In genomic region chr10:125230251-125230650, GRCh38 we compare ENCODE assay signal across 24 cellular contexts.
DNase-seq lines count a peak whose midpoint lies in the region; ATAC-seq, FAIRE-seq and TF ChIP-seq lines count a peak whose summit lies in the region.
"Had no signal": no experiment of that assay in that cellular context is flagged by ENCODE, and none has a peak within 500 bp of the region (broad histone marks: within the 10 kb centered on the region; RNA-seq: fewer than 3 reads in every experiment).

No MANE protein-coding gene starts in this region.

- H2BK15ac ChIP-seq in IMR-90 (ENCODE audit: low read depth, low read length) = no peak overlapping the region

- H4K8ac ChIP-seq in IMR-90 (ENCODE audit: low read depth in 2 of 2, low read length in 2 of 2) = no peak overlapping the region

- H2AK5ac ChIP-seq in IMR-90 (ENCODE audit: low read depth, low read length) = no peak overlapping the region

- POLR2A ChIA-PET in A549 (lab: Yijun Ruan, JAX) (no interaction called here), IMR-90 (lab: Charles Lee; ENCODE audit: unreplicated experiment) (no interaction called here)

- no peak overlapping the region for H2AFZ ChIP-seq in IMR-90 (replicated peaks; ENCODE audit: low read length, poor library complexity)

- TF ChIP-seq POLR2A in A549 (IDR thresholded peaks at IDR 0.05; ENCODE audit: low read length) = no peak
- no peak for TF ChIP-seq POLR2A in IMR-90 (IDR thresholded peaks at IDR 0.05; ENCODE audit: low read depth, low read length)
- no peak for TF ChIP-seq POLR2A in GM12892 (IDR thresholded peaks at IDR 0.05; ENCODE audit: low read depth, low read length)

- ATAC-seq in A549 = no peak
- ATAC-seq in IMR-90 (ENCODE audit: low read depth) = no peak
- ATAC-seq: CD8-positive, alpha-beta T cell; GM12878 had no signal

- no TSS peak for BruUV-seq in IMR-90 (replicated peaks; lab: Mats Ljungman, UMichigan)

- H3K36me3 ChIP-seq in IMR-90 (ENCODE audit: control insufficient read depth, insufficient read depth, low read length) (no peaks in the 10 kb centered on the region), SJSA1 (no peaks in the 10 kb centered on the region)
- H3K36me3 ChIP-seq: BLaER1 treated with 17β-estradiol and CSF1 and Interleukin-3, amounts not matched to agents 10 nM and 100 nM had no signal

- peaks cover 0 to 10% of the 10 kb centered on the region in 2 experiments; a peak in 2 of 4 replicates for H3K79me1 ChIP-seq in IMR-90 (ENCODE audit: low read depth in 1 of 2, low read length in 2 of 2)

- dilution Hi-C loops in IMR-90 (cut with HindIII; ENCODE audit: low sequenced_read_pairs, unreplicated experiment) = no loop called here

- no peak overlapping the region for H3K9ac ChIP-seq in IMR-90 (ENCODE audit: low read depth, low read length)
- H3K9ac ChIP-seq: BLaER1 treated with 17β-estradiol and CSF1 and Interleukin-3, amounts not matched to agents 10 nM and 100 nM had no signal

- H3K4me2 ChIP-seq in A549 (no peak overlapping the region), IMR-90 (ENCODE audit: low read depth, low read length) (no peak overlapping the region)
- H3K4me2 ChIP-seq: BLaER1 treated with 17β-estradiol and CSF1 and Interleukin-3, amounts not matched to agents 10 nM and 100 nM had no signal

- H3K9me1 ChIP-seq in IMR-90 (ENCODE audit: insufficient read depth, low read length) = peaks cover 16% of the 10 kb centered on the region

- TF ChIP-seq RAD21 in A549 (conservative IDR thresholded peaks at IDR 0.05 in 1 of 2, IDR thresholded peaks at IDR 0.05 in 1 of 2) (no peak), IMR-90 (IDR thresholded peaks at IDR 0.05; ENCODE audit: low read length) (no peak)

- TF ChIP-seq CTCF in A549 (IDR thresholded peaks at IDR 0.05) = no peak
- TF ChIP-seq CTCF in IMR-90 (conservative IDR thresholded peaks at IDR 0.05; ENCODE audit: low read depth, low read length) = no peak

- no peak overlapping the region for H3K4ac ChIP-seq in IMR-90 (ENCODE audit: low read depth, low read length)

- WGBS in A549 (ENCODE audit: missing lambda C conversion rate) = 83% methylated on average over 2 of the region's 2 CpGs
- no CpG with 5 or more reads among the region's 2 CpGs for WGBS in IMR-90 (ENCODE audit: extremely low coverage in 2 of 2, insufficient read length in 1 of 2), 2 experiments

- no peak for TF ChIP-seq EP300 in A549 (IDR thresholded peaks at IDR 0.05)

- H4K5ac ChIP-seq in IMR-90 (ENCODE audit: low read depth, low read length) = no peak overlapping the region

- H4K20me1 ChIP-seq in IMR-90 (ENCODE audit: insufficient read depth, low read length) = no peaks in the 10 kb centered on the region
- H4K20me1 ChIP-seq: BLaER1 treated with 17β-estradiol and CSF1 and Interleukin-3, amounts not matched to agents 10 nM and 100 nM had no signal

- no peak overlapping the region for H3K14ac ChIP-seq in IMR-90 (replicated peaks; ENCODE audit: low read depth, low read length)

- no peak overlapping the region for H2BK120ac ChIP-seq in IMR-90 (ENCODE audit: low read depth, low read length)

- in situ Hi-C loops in IMR-90 (cut with MboI; ENCODE audit: low sequenced_read_pairs) = no loop called here

- no peak for FAIRE-seq in A549 (lab: Jason Lieb, UNC)
- no peak for FAIRE-seq in GM12892 (lab: Jason Lieb, UNC)
- FAIRE-seq: A204.1, GM12878 had no signal

- no peak for DNase-seq in A549 (ENCODE audit: low read depth in 1 of 2, low spot score in 1 of 2)
- peak; percentile 54 for DNase-seq in IMR-90
- no peak for DNase-seq in SJSA1 (ENCODE audit: low read depth in 1 of 2, low spot score in 2 of 2)
- DNase-seq in fibroblast of peridontal ligament (ENCODE audit: extremely low read depth) = peak; percentile 40
- no peak for DNase-seq in COLO668 (lab: John Stamatoyannopoulos, UW; ENCODE audit: unreplicated experiment)
- no peak for DNase-seq in NCI-H187 treated with DMSO at 0.1 percent for 48 hours (lab: John Stamatoyannopoulos, UW)
- DNase-seq in activated T-cell treated with anti-CD3 and anti-CD28 coated beads for 4 hours = no peak
- DNase-seq in GM12892 (ENCODE audit: insufficient read length) = no peak
- DNase-seq: 8988T; AML-193; CD4-positive, alpha-beta T cell; CD8-positive, alpha-beta T cell; COR-L47; DMS 273 treated with DMSO at 0.1 percent for 48 hours; DMS153; DMS53; DMS79; DND-41; EL; GDM1 had no signal

- no peak overlapping the region for H3K23ac ChIP-seq in IMR-90 (ENCODE audit: low read depth, low read length)

- intact Hi-C loops in IMR-90 (cut with micrococcal nuclease) = loop anchor here (5.0 to 10.0 kb wide), 2 partner anchors 185 to 487 kb away; partner anchors contain the start of gene EDRF1

- no peak overlapping the region for H2BK20ac ChIP-seq in IMR-90 (ENCODE audit: low read depth, low read length)

- H3K27ac ChIP-seq in A549 (peak overlapping the region; percentile 17 to 92; a peak in 4 of 6 replicates), IMR-90 (ENCODE audit: insufficient read depth, low read length) (no peak overlapping the region), SJSA1 (0 out of 2 replicates have a peak overlapping the region, but pooled peaks have one; percentile 82)
- H3K27ac ChIP-seq: BLaER1 treated with 17β-estradiol and CSF1 and Interleukin-3, amounts not matched to agents 10 nM and 100 nM; C4-2B had no signal

- H3K27me3 ChIP-seq in IMR-90 (ENCODE audit: control insufficient read depth, insufficient read depth, low read length) = peaks cover 1% of the 10 kb centered on the region; the same call in 1 of the 2 replicates
- H3K27me3 ChIP-seq in SJSA1 (replicated peaks) = no peaks in the 10 kb centered on the region
- H3K27me3 ChIP-seq: BLaER1 treated with 17β-estradiol and CSF1 and Interleukin-3, amounts not matched to agents 10 nM and 100 nM had no signal

- no peak overlapping the region for H2BK5ac ChIP-seq in IMR-90 (ENCODE audit: low read depth, low read length, poor library complexity, severe bottlenecking)

- no peak overlapping the region for H3K56ac ChIP-seq in IMR-90 (ENCODE audit: extremely low read depth, insufficient read depth, low read length)

- H3K9me3 ChIP-seq in A549 (no peaks in the 10 kb centered on the region), IMR-90 (ENCODE audit: control insufficient read depth, insufficient read depth, low read length) (no peaks in the 10 kb centered on the region), SJSA1 (replicated peaks) (no peaks in the 10 kb centered on the region)

- no peak overlapping the region for H3K18ac ChIP-seq in IMR-90 (ENCODE audit: low read depth, low read length)

- CTCF ChIA-PET in A549 (lab: Yijun Ruan, JAX) (interaction anchor here (1.6 kb wide), 1 partner anchor 182 kb away, joined by 3 read pairs; no protein-coding TSS in a partner anchor), IMR-90 (lab: Yijun Ruan, JAX) (no interaction called here)

- H3K4me1 ChIP-seq in A549 = peaks cover 27% of the 10 kb centered on the region
- peaks cover 12% of the 10 kb centered on the region for H3K4me1 ChIP-seq in IMR-90 (ENCODE audit: control insufficient read depth, insufficient read depth, low read length)
- peaks cover 33% of the 10 kb centered on the region for H3K4me1 ChIP-seq in SJSA1 (replicated peaks)

- no peak overlapping the region for H4K91ac ChIP-seq in IMR-90 (ENCODE audit: insufficient read depth, low read depth, low read length)

- H3K4me3 ChIP-seq in A549 (no peak overlapping the region), IMR-90 (ENCODE audit: insufficient read depth, low read depth, low read length) (no peak overlapping the region), SJSA1 (no peak overlapping the region)
- H3K4me3 ChIP-seq: BLaER1 treated with 17β-estradiol and CSF1 and Interleukin-3, amounts not matched to agents 10 nM and 100 nM; GM12878 had no signal

- H2AK9ac ChIP-seq in IMR-90 (replicated peaks; ENCODE audit: low read depth, low read length, poor library complexity) = no peak overlapping the region

TF ChIP-seq in A549, 52 proteins besides CTCF, POLR2A, EP300 and RAD21 (continues in another document):
- no peak for TF ChIP-seq FOSB (CRISPR knock-in tag; IDR thresholded peaks at IDR 0.05)
- no peak for TF ChIP-seq CHD2 (IDR thresholded peaks at IDR 0.05; ENCODE audit: low read length, partially characterized antibody)
- TF ChIP-seq HEYL (CRISPR knock-in tag; IDR thresholded peaks at IDR 0.05) = no peak
- no peak for TF ChIP-seq TP53 (CRISPR knock-in tag; IDR thresholded peaks at IDR 0.05)
- TF ChIP-seq EHF (CRISPR knock-in tag; IDR thresholded peaks at IDR 0.05) = no peak
- no peak for TF ChIP-seq MAZ (IDR thresholded peaks at IDR 0.05; ENCODE audit: borderline replicate concordance, low read depth, low read length)
- no peak for TF ChIP-seq NR3C1 (IDR thresholded peaks at IDR 0.05)
- TF ChIP-seq PBX3 (IDR thresholded peaks at IDR 0.05) = no peak
- no peak for TF ChIP-seq KDM1A (IDR thresholded peaks at IDR 0.05; ENCODE audit: low read depth)
- no peak for TF ChIP-seq RARB (CRISPR knock-in tag; IDR thresholded peaks at IDR 0.05)

TF ChIP-seq in IMR-90, 13 proteins besides CTCF, POLR2A, EP300 and RAD21:
- TF ChIP-seq RFX5 (IDR thresholded peaks at IDR 0.05; ENCODE audit: low read depth, low read length) (no peak), MAFK (IDR thresholded peaks at IDR 0.05; ENCODE audit: low read depth, low read length) (no peak), CHD1 (IDR thresholded peaks at IDR 0.05; ENCODE audit: low read depth, low read length) (no peak), RCOR1 (IDR thresholded peaks at IDR 0.05; ENCODE audit: insufficient replicate concordance, low read length) (no peak), BHLHE40 (IDR thresholded peaks at IDR 0.05; ENCODE audit: low read depth, low read length) (no peak), CEBPB (IDR thresholded peaks at IDR 0.05; ENCODE audit: low read depth, low read length) (no peak), NFE2L2 (IDR thresholded peaks at IDR 0.05; ENCODE audit: low read depth, low read length) (no peak)

Comparison
In these comparisons a context has a peak if more than half of its experiments do, and no peak if none do; other contexts are left out.
1. DNase-seq: peak in IMR-90 (single experiment) and fibroblast of peridontal ligament (single experiment); none in A549 (0 of 2), SJSA1 (0 of 2), COLO668 (single experiment), NCI-H187 treated with DMSO at 0.1 percent for 48 hours (single experiment), activated T-cell treated with anti-CD3 and anti-CD28 coated beads for 4 hours (single experiment) and GM12892 (single experiment).